In genomic region chr7:2688409-2689342, GRCh38 we compare ENCODE assay signal across 8 cellular contexts.
DNase-seq lines count a peak whose midpoint lies in the region; ATAC-seq lines count a peak whose summit lies in the region.

No MANE protein-coding gene starts in this region.

- H3K27me3 ChIP-seq in iPS-15b (ENCODE audit: control insufficient read depth, insufficient read depth, low read length): peaks cover 23% of the 10 kb centered on the region

- no peaks in the 10 kb centered on the region for H3K9me3 ChIP-seq in iPS-15b (ENCODE audit: control insufficient read depth, insufficient read depth, low read length)

- H3K36me3 ChIP-seq in iPS-15b (ENCODE audit: control insufficient read depth, insufficient read depth, low read length): no peaks in the 10 kb centered on the region

- DNase-seq in DMS53 (lab: John Stamatoyannopoulos, UW) (peak; percentile 60), DMS53 treated with DMSO at 0.1 percent for 48 hours (lab: John Stamatoyannopoulos, UW; ENCODE audit: unreplicated experiment) (no peak), RPMI8226 (peak; percentile 60), superior temporal gyrus (ENCODE audit: extremely low spot score) (peak; percentile 80)
- no peak for DNase-seq in activated CD4-positive, alpha-beta T cell treated with anti-CD3 and anti-CD28 coated beads for 4 hours
- no peak for DNase-seq in stimulated activated CD4-positive, alpha-beta T cell treated with anti-CD3 and anti-CD28 coated beads, Interleukin-2, amount 100 ng/mL, for 24 hours

- H3K4me3 ChIP-seq in iPS-15b (ENCODE audit: low read depth, low read length): peak overlapping the region; percentile 43

- ATAC-seq in HG02588 (IDR thresholded peaks at IDR 0.05; ENCODE audit: unreplicated experiment): peak; percentile 67

- H3K9ac ChIP-seq in iPS-15b (ENCODE audit: low read depth, low read length): no peak overlapping the region

- peaks cover 3% of the 10 kb centered on the region for H3K4me1 ChIP-seq in iPS-15b (ENCODE audit: control insufficient read depth, insufficient read depth, low read length)

Comparison
In these comparisons a context has a peak if more than half of its experiments do, and no peak if none do; other contexts are left out.
1. DNase-seq: peak in DMS53 (single experiment), RPMI8226 (single experiment) and superior temporal gyrus (single experiment); none in DMS53 treated with DMSO at 0.1 percent for 48 hours (single experiment), activated CD4-positive, alpha-beta T cell treated with anti-CD3 and anti-CD28 coated beads for 4 hours (0 of 2) and stimulated activated CD4-positive, alpha-beta T cell treated with anti-CD3 and anti-CD28 coated beads, Interleukin-2, amount 100 ng/mL, for 24 hours (0 of 2).